23 cellular contexts compared by ENCODE assay signal in genomic region chr19:17840019-17840418, GRCh38. TPM values are rescaled to one million over a fixed set of nuclear protein-coding genes. Genes with fewer than 3 reads are reported as not detected.
"Had no signal": no experiment of that assay in that cellular context is flagged by ENCODE, and none has a peak within 500 bp of the region (broad histone marks: within the 10 kb centered on the region; RNA-seq: fewer than 3 reads in every experiment).

No MANE protein-coding gene starts in this region.

- H3K4me1 ChIP-seq: foreskin keratinocyte had no signal

- H3K4me3 Mint-ChIP-seq: activated B cell treated with CpG ODN at 0.5 μM for 24 hours; activated naive CD8-positive, alpha-beta T cell; effector memory CD8-positive, alpha-beta T cell; naive B cell had no signal

- H3K27ac ChIP-seq: foreskin keratinocyte, left ventricle myocardium inferior, right atrium auricular region, tibial nerve had no signal

- H3K27me3 Mint-ChIP-seq: activated B cell treated with CpG ODN at 0.5 μM for 24 hours; activated naive CD8-positive, alpha-beta T cell; effector memory CD8-positive, alpha-beta T cell; naive B cell had no signal

- H3K9me3 ChIP-seq: left ventricle myocardium inferior, right atrium auricular region, tibial nerve had no signal

- ATAC-seq: effector memory CD8-positive, alpha-beta T cell; foreskin keratinocyte had no signal

- H3K36me3 Mint-ChIP-seq: brain had no signal

- H3K4me3 ChIP-seq: left ventricle myocardium inferior, right atrium auricular region, tibial nerve had no signal

- H3K36me3 ChIP-seq: left ventricle myocardium inferior, right atrium auricular region had no signal

- H3K9me3 Mint-ChIP-seq: activated B cell treated with CpG ODN at 0.5 μM for 24 hours; effector memory CD8-positive, alpha-beta T cell; naive B cell had no signal

- DNase-seq: activated B cell treated with CpG ODN at 0.5 μM for 24 hours; activated CD4-positive, alpha-beta T cell treated with anti-CD3 and anti-CD28 coated beads, Interleukin-2, amount 50 U/mL, for 1 hour; central memory CD4-positive, alpha-beta T cell; cortex of kidney; effector memory CD8-positive, alpha-beta T cell; foreskin keratinocyte; glutamatergic neuron; hypothalamus; kidney; left ventricle myocardium inferior; naive B cell; occipital lobe; stimulated activated CD4-positive, alpha-beta T cell treated with anti-CD3 and anti-CD28 coated beads, Interleukin-15, amount 100 ng/mL, for 24 hours; stimulated activated CD4-positive, alpha-beta T cell treated with anti-CD3 and anti-CD28 coated beads, Interleukin-4, amount 100 ng/mL, for 1 hour; stimulated activated naive CD4-positive, alpha-beta T cell treated with Interleukin-2 at 50 U/mL for 16 hours; substantia nigra; T-helper 2 cell had no signal

- H3K27ac Mint-ChIP-seq: activated B cell treated with CpG ODN at 0.5 μM for 24 hours, brain, progenitor cell of endocrine pancreas had no signal

- H3K27me3 ChIP-seq: foreskin keratinocyte, right atrium auricular region had no signal

RNA-seq across cellular contexts. Expression of gene INSL3, which starts 18.7 kb away (rescaled TPM):
- total RNA-seq: kidney, left ventricle myocardium inferior, occipital lobe, progenitor cell of endocrine pancreas, right atrium auricular region, skeletal muscle tissue, tibial nerve had no signal

RNA-seq across cellular contexts. Expression of gene SLC5A5, which starts 31.7 kb away (rescaled TPM):
- total RNA-seq: left ventricle myocardium inferior, progenitor cell of endocrine pancreas, right atrium auricular region, skeletal muscle tissue, tibial nerve had no signal
- polyA plus RNA-seq: foreskin keratinocyte had no signal

RNA-seq across cellular contexts. Expression of gene B3GNT3, which starts 45.1 kb away (rescaled TPM):
- total RNA-seq: activated B cell treated with CpG ODN at 0.5 μM for 24 hours, left ventricle myocardium inferior, occipital lobe, progenitor cell of endocrine pancreas, right atrium auricular region, skeletal muscle tissue had no signal
